In genomic region chr6:1686117-1687098, GRCh38 we compare ENCODE assay signal across 1 cellular context.
TF ChIP-seq lines count a peak whose summit lies in the region.

No MANE protein-coding gene starts in this region.

TF ChIP-seq in GM23338, 12 proteins besides CTCF, POLR2A, EP300 and RAD21 (continued from another document):
- no peak for TF ChIP-seq ZNF462 (CRISPR knock-in tag; IDR thresholded peaks at IDR 0.05)
- TF ChIP-seq CREB1 (CRISPR knock-in tag; IDR thresholded peaks at IDR 0.05; ENCODE audit: low read depth), result no peak
- TF ChIP-seq POLR2AphosphoS5 (IDR thresholded peaks at IDR 0.05; ENCODE audit: low read depth), result no peak
